20 cellular contexts compared by ENCODE assay signal in the genomic region with DNA sequence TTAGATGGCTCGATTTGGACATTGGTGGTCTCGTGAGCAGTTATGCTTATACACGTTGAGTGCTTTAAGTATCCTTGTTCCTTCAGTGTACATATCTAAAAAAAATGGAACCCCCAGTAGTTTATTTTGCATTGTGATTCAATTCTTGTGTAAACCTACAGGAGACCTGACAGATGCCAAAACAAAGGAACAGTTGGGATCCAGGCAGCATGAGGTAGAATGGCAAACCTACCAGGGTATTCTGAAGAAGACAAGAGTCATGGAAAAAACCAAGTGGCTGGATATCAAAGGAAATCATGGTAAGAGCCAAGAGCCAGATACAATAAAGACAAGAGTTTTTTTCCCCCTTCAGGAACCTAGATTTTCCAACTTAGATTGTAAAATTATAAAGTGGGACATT. TPM values are rescaled to one million over a fixed set of nuclear protein-coding genes. Genes with fewer than 3 reads are reported as not detected.
DNase-seq lines count a peak whose midpoint lies in the region; ATAC-seq and TF ChIP-seq lines count a peak whose summit lies in the region.
"Had no signal": no experiment of that assay in that cellular context is flagged by ENCODE, and none has a peak within 500 bp of the region (broad histone marks: within the 10 kb centered on the region; RNA-seq: fewer than 3 reads in every experiment).

No MANE protein-coding gene starts in this region.

- ATAC-seq in DND-41 (ENCODE audit: insufficient read depth, low read depth) = no peak
- ATAC-seq: body of pancreas, left colon had no signal

- no peak overlapping the region for H3K4me3 ChIP-seq in DND-41 (ENCODE audit: low read depth in 1 of 2, low read length in 2 of 2)
- H3K4me3 ChIP-seq in LNCaP clone FGC (ENCODE audit: low read depth, low read length) = no peak overlapping the region
- H3K4me3 ChIP-seq in OCI-LY7 (ENCODE audit: low read depth, low read length, poor library complexity, severe bottlenecking) = peak overlapping the region; percentile 96
- H3K4me3 ChIP-seq in iPS-18a (ENCODE audit: low read length) = peak overlapping the region; percentile 16
- H3K4me3 ChIP-seq: body of pancreas had no signal

- H3K9ac ChIP-seq in DND-41 (ENCODE audit: low read depth, low read length) (no peak overlapping the region), iPS-18a (ENCODE audit: low read length) (no peak overlapping the region)

- DNase-seq in DND-41 = no peak
- DNase-seq in LNCaP clone FGC (ENCODE audit: low read depth) = peak; percentile 63
- no peak for DNase-seq in OCI-LY7 (ENCODE audit: low spot score)
- no peak for DNase-seq in HCEC 1CT
- no peak for DNase-seq in NCI-H1694 (lab: John Stamatoyannopoulos, UW)
- no peak for DNase-seq in stimulated activated naive CD4-positive, alpha-beta T cell treated with Interleukin-2 at 50 U/mL for 16 hours (lab: John Stamatoyannopoulos, UW)
- DNase-seq: activated CD4-positive, alpha-beta memory T cell treated with anti-CD3 and anti-CD28 coated beads, Interleukin-2, amount 10 ng/mL, durations not matched to agents 7 days and 5 days; activated T-cell treated with anti-CD3 and anti-CD28 coated beads, Interleukin-2, amount 50 U/mL, for 24 hours; AML-193; body of pancreas; cortex of kidney; DMS153; left colon; NCI-H1048; spleen; stimulated activated CD8-positive, alpha-beta memory T cell treated with anti-CD3 and anti-CD28 coated beads, Interleukin-4, amount 100 ng/mL, for 48 hours; SW 1271 had no signal

- no peaks in the 10 kb centered on the region for H3K9me2 ChIP-seq in OCI-LY7 (ENCODE audit: insufficient read depth, low read length)

- H4K20me1 ChIP-seq in DND-41 (ENCODE audit: insufficient read depth, low read length) (no peaks in the 10 kb centered on the region), OCI-LY7 (ENCODE audit: insufficient read depth, low read length) (peaks cover 9% of the 10 kb centered on the region)

- POLR2A ChIA-PET in OCI-LY7 (lab: Charles Lee) = no interaction called here

- H3K9me3 ChIP-seq in DND-41 (ENCODE audit: insufficient read depth, low read length, severe bottlenecking) (no peaks in the 10 kb centered on the region), OCI-LY7 (ENCODE audit: low read length) (no peaks in the 10 kb centered on the region), iPS-18a (ENCODE audit: control insufficient read depth, low read depth, low read length) (no peaks in the 10 kb centered on the region)
- H3K9me3 ChIP-seq: body of pancreas, HAP-1, spleen had no signal

- no TSS peak for BruUV-seq in OCI-LY7 (replicated peaks; lab: Mats Ljungman, UMichigan)

- H3K27me3 ChIP-seq in DND-41 (ENCODE audit: insufficient read depth, low read length, poor library complexity) (no peaks in the 10 kb centered on the region), iPS-18a (ENCODE audit: control insufficient read depth, insufficient read depth, low read length) (peaks cover 52% of the 10 kb centered on the region)
- H3K27me3 ChIP-seq: body of pancreas, spleen had no signal

- H3K4me1 ChIP-seq in DND-41 (ENCODE audit: insufficient read depth, low read length) (peaks cover 28% of the 10 kb centered on the region), OCI-LY7 (ENCODE audit: insufficient read depth, low read length, poor library complexity, severe bottlenecking) (peaks cover 20% of the 10 kb centered on the region), iPS-18a (ENCODE audit: control insufficient read depth, low read depth, low read length) (peaks cover 6% of the 10 kb centered on the region)

- intact Hi-C loops in OCI-LY7 (cut with micrococcal nuclease; ENCODE audit: unreplicated experiment) = no loop called here

- H3K79me2 ChIP-seq in DND-41 (ENCODE audit: insufficient read depth, low read length) = no peaks in the 10 kb centered on the region
- H3K79me2 ChIP-seq in OCI-LY7 (ENCODE audit: insufficient read depth, low read depth, low read length) = peaks cover 18% of the 10 kb centered on the region

- H3K36me3 ChIP-seq in DND-41 (ENCODE audit: insufficient read depth, low read length) (peaks cover 26% of the 10 kb centered on the region), OCI-LY7 (ENCODE audit: insufficient read depth, low read length) (peaks cover 51% of the 10 kb centered on the region), iPS-18a (ENCODE audit: control insufficient read depth, low read depth, low read length) (no peaks in the 10 kb centered on the region)

- H3K4me2 ChIP-seq in DND-41 (ENCODE audit: insufficient read depth, low read length) = peak overlapping the region; percentile 82; the same call in 1 of the 2 replicates
- H3K4me2 ChIP-seq in OCI-LY7 (ENCODE audit: low read length) = peak overlapping the region; percentile 88

- TF ChIP-seq CTCF in DND-41 (IDR thresholded peaks at IDR 0.05; ENCODE audit: borderline replicate concordance, extremely low read depth, low read length, poor library complexity, severe bottlenecking) (no peak), LNCaP clone FGC (IDR thresholded peaks at IDR 0.05; ENCODE audit: control insufficient read depth, extremely low read depth, insufficient read depth) (no peak), OCI-LY7 (conservative IDR thresholded peaks at IDR 0.05; ENCODE audit: low read length) (no peak)

- no peak overlapping the region for H3K27ac ChIP-seq in DND-41 (ENCODE audit: low read length)
- H3K27ac ChIP-seq in OCI-LY7 (ENCODE audit: low read depth, low read length, poor library complexity, severe bottlenecking) = no peak overlapping the region
- H3K27ac ChIP-seq in iPS-18a (ENCODE audit: low read length) = no peak overlapping the region
- H3K27ac ChIP-seq: body of pancreas, epithelial cell of prostate had no signal

- no peak overlapping the region for H2AFZ ChIP-seq in DND-41 (ENCODE audit: low read depth, low read length)
- H2AFZ ChIP-seq in OCI-LY7 (ENCODE audit: low read length) = no peak overlapping the region

- CTCF ChIA-PET in OCI-LY7 (lab: Charles Lee; ENCODE audit: unreplicated experiment) = no interaction called here

RNA-seq across cellular contexts. Expression of gene TMEM62, which starts 2.0 kb away (rescaled TPM):
- total RNA-seq in OCI-LY7 (2014; rRNA removed; shearing (Covaris generic)) = 24.2 and 26.4 TPM in 2 replicates
- 27.1 and 27.4 TPM in 2 replicates for total RNA-seq in OCI-LY7 (2022)

RNA-seq across cellular contexts. Expression of gene UBR1, which starts 29.5 kb away (rescaled TPM):
- total RNA-seq in OCI-LY7 (2014; rRNA removed; shearing (Covaris generic)) = 19.8 and 20.7 TPM in 2 replicates
- 33.5 and 38.9 TPM in 2 replicates for total RNA-seq in OCI-LY7 (2022)

RNA-seq across cellular contexts. Expression of gene CCNDBP1, which starts 49.9 kb away (rescaled TPM):
- 46.9 and 56.0 TPM in 2 replicates for total RNA-seq in OCI-LY7 (2014; rRNA removed; shearing (Covaris generic))
- total RNA-seq in OCI-LY7 (2022) = 53.1 and 70.0 TPM in 2 replicates

Comparison
In these comparisons a context has a peak if more than half of its experiments do, and no peak if none do; other contexts are left out.
1. H3K4me3 ChIP-seq: peak in OCI-LY7 (single experiment) and iPS-18a (single experiment); none in DND-41 (0 of 2) and LNCaP clone FGC (single experiment).